In genomic region chr6:34383651-34384304, GRCh38 we compare ENCODE assay signal across 9 cellular contexts. TPM values are rescaled to one million over a fixed set of nuclear protein-coding genes. Genes with fewer than 3 reads are reported as not detected.
DNase-seq lines count a peak whose midpoint lies in the region; ATAC-seq and TF ChIP-seq lines count a peak whose summit lies in the region.
"Had no signal": no experiment of that assay in that cellular context is flagged by ENCODE, and none has a peak within 500 bp of the region (broad histone marks: within the 10 kb centered on the region; RNA-seq: fewer than 3 reads in every experiment).

No MANE protein-coding gene starts in this region.

- no peaks in the 10 kb centered on the region for H3K23me2 ChIP-seq in H9 (ENCODE audit: insufficient read length, low read depth, low read length, poor library complexity, severe bottlenecking)

- no peak overlapping the region for H3T11ph ChIP-seq in H9 (ENCODE audit: low read length)

- H3K14ac ChIP-seq in H9 (ENCODE audit: insufficient read depth, low read length), result no peak overlapping the region

- H4K5ac ChIP-seq in H9 (ENCODE audit: insufficient read length, low read depth, low read length), result no peak overlapping the region

- no peak overlapping the region for H3K4ac ChIP-seq in H9 (ENCODE audit: low read depth, low read length)

- no peak overlapping the region for H2BK5ac ChIP-seq in H9 (ENCODE audit: insufficient read length, low read length)

- no peaks in the 10 kb centered on the region for H4K20me1 ChIP-seq in H9 (ENCODE audit: control insufficient read depth, insufficient read depth, insufficient read length)

- no peaks in the 10 kb centered on the region for H3K36me3 ChIP-seq in breast epithelium

- H3K9me3 Mint-ChIP-seq in H9, result no peaks in the 10 kb centered on the region

- H2BK120ac ChIP-seq in H9 (ENCODE audit: low read depth, low read length, poor library complexity, severe bottlenecking), result no peak overlapping the region

- no peak overlapping the region for H3K18ac ChIP-seq in H9 (ENCODE audit: insufficient read length, low read depth, low read length)

- no peak for ATAC-seq in HG03025 (IDR thresholded peaks at IDR 0.05; ENCODE audit: low FRiP score, unreplicated experiment)

- no peak overlapping the region for H4K91ac ChIP-seq in H9 (ENCODE audit: insufficient read length, low read depth, low read length)

- no CpG with 5 or more reads among the region's 5 CpGs for WGBS in H9 (ENCODE audit: extremely low coverage, insufficient read length, low lambda C conversion rate)

- peak overlapping the region; percentile 6 to 96 (median 89); a peak in 5 of 7 replicates for H3K27ac Mint-ChIP-seq in H9

- H2BK12ac ChIP-seq in H9 (ENCODE audit: insufficient read length, low read depth, low read length), result no peak overlapping the region

- H3K9me3 ChIP-seq in H9 (ENCODE audit: control insufficient read depth, low read depth, low read length), result no peaks in the 10 kb centered on the region
- H3K9me3 ChIP-seq in breast epithelium, result no peaks in the 10 kb centered on the region

- H2BK15ac ChIP-seq in H9 (ENCODE audit: low read depth, low read length), result no peak overlapping the region

- H3K27ac ChIP-seq in H9 (ENCODE audit: insufficient read length, low read depth, low read length) (no peak overlapping the region), breast epithelium (peak overlapping the region; percentile 24 to 69), temporal lobe (ENCODE audit: low read depth, low read length) (peak overlapping the region; percentile 86)

- peaks cover 0 to 3% (median 0%) of the 10 kb centered on the region in 3 experiments; a peak in 1 of 7 replicates for H3K36me3 Mint-ChIP-seq in H9 (ENCODE audit: insufficient read depth in 1 of 3, low read depth in 3 of 3)

- H3K4me3 ChIP-seq in breast epithelium, result no peak overlapping the region

- H3K4me1 Mint-ChIP-seq in H9, result peaks cover 30 to 45% of the 10 kb centered on the region in 2 experiments

- H3K27me3 ChIP-seq in H9 (ENCODE audit: insufficient read depth, low read length) (no peaks in the 10 kb centered on the region), breast epithelium (no peaks in the 10 kb centered on the region)

- H4K8ac ChIP-seq in H9 (replicated peaks; ENCODE audit: insufficient read length, low read depth, low read length), result no peak overlapping the region

- no peak overlapping the region for H3K9ac ChIP-seq in H9 (ENCODE audit: extremely low read depth, insufficient read length, low read length)

- H2AFZ ChIP-seq in H9 (ENCODE audit: low read length), result no peak overlapping the region

- DNase-seq in H9 (no peak), breast epithelium (ENCODE audit: low spot score in 2 of 2) (no peak), kidney glomerular epithelial cell (lab: John Stamatoyannopoulos, UW) (peak; percentile 33), AG08395 (ENCODE audit: low spot score) (no peak), dedifferentiated amniotic fluid mesenchymal stem cell (ENCODE audit: extremely low spot score) (no peak), NCI-H82 (lab: John Stamatoyannopoulos, UW) (no peak)
- DNase-seq: NCI-H2081 had no signal

- H3K79me1 ChIP-seq in H9 (ENCODE audit: insufficient read depth, low read depth, low read length, poor library complexity, severe bottlenecking), result peaks cover under 1% of the 10 kb centered on the region

- no peak for TF ChIP-seq POLR2A in breast epithelium (IDR thresholded peaks at IDR 0.05)

- no peak overlapping the region for H3K56ac ChIP-seq in H9 (ENCODE audit: insufficient read length, low read depth, low read length)

- no peak overlapping the region for H3K4me2 ChIP-seq in H9 (ENCODE audit: insufficient read depth, insufficient read length, low read length)

- no peak overlapping the region for H2AK5ac ChIP-seq in H9 (ENCODE audit: insufficient read length, low read length)

- no peak overlapping the region for H3K4me3 Mint-ChIP-seq in H9

- no peaks in the 10 kb centered on the region for H3K27me3 Mint-ChIP-seq in H9 (ENCODE audit: low read depth)

- peaks cover 23% of the 10 kb centered on the region; the same call in 1 of the 2 replicates for H3K79me2 ChIP-seq in H9 (ENCODE audit: insufficient read depth, low read length)

- H3K4me1 ChIP-seq in H9 (ENCODE audit: insufficient read depth, low read length), result peaks cover 2% of the 10 kb centered on the region
- no peaks in the 10 kb centered on the region for H3K4me1 ChIP-seq in breast epithelium

- H2BK20ac ChIP-seq in H9 (ENCODE audit: low read depth, low read length, poor library complexity, severe bottlenecking), result no peak overlapping the region

- intact Hi-C loops in breast epithelium (cut with DNase I; ENCODE audit: low total_unique reads), result no loop called here

- no peak overlapping the region for H3K23ac ChIP-seq in H9 (ENCODE audit: insufficient read length, low read depth, low read length)

- no peak for TF ChIP-seq CTCF in H9 (conservative IDR thresholded peaks at IDR 0.05)
- no peak for TF ChIP-seq CTCF in breast epithelium (IDR thresholded peaks at IDR 0.05)

RNA-seq across cellular contexts. Expression of gene NUDT3, which starts 8.7 kb away (rescaled TPM):
- total RNA-seq in H9 (2021), result 22.7 and 23.6 TPM in 2 replicates
- total RNA-seq in breast epithelium, result 10 to 100 TPM; 28.7 to 33.8 (median 29.0) TPM
- total RNA-seq in temporal lobe, result 131 TPM

RNA-seq across cellular contexts. Expression of gene RPS10, which starts 42.1 kb away (rescaled TPM):
- total RNA-seq in H9 (2021), result 2,330 and 2,392 TPM in 2 replicates
- 1,000 to 10,000 TPM; 2,573 to 5,786 (median 4,399) TPM for total RNA-seq in breast epithelium
- total RNA-seq in temporal lobe, result 674 TPM
